In the genomic region with DNA sequence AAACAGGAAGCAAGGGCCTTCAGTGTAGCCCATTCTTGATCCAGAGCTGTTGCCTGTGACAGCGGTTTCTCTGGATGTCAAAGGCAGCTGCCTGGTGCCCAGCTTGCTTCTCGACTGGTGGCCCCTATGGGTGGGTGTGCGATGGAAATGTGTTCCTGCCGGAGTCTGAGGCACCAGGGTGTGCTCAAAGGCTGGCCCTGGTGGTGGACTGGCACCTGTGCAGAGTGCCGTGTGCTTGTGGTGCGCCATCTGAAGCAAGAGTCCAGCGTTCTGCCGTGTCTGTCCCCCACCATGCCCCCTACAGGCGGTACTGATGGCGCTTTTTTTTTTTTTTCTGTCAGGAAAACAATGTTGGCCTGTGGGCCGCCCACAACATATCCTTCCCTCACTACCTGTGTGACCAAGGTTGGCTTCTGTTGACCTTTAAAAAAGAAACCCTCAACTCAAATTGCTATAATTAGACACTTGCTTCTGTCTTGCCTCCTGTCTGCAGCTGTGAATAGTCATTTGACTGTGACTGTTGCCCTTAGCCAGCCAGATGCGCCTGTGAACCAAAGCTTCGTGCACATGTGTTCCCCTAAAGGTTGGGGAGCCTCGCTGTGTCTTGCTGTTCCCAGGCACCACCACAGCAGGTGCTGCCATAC, we compare ENCODE assay signal across 8 cellular contexts. TPM values are rescaled to one million over a fixed set of nuclear protein-coding genes. Genes with fewer than 3 reads are reported as not detected.
DNase-seq lines count a peak whose midpoint lies in the region; ATAC-seq and TF ChIP-seq lines count a peak whose summit lies in the region.

No MANE protein-coding gene starts in this region.

- H3K27me3 ChIP-seq in left ventricle myocardium inferior (ENCODE audit: low read depth) (no peaks in the 10 kb centered on the region), thymus (ENCODE audit: control insufficient read depth, insufficient read depth) (no peaks in the 10 kb centered on the region)
- H3K27me3 ChIP-seq in effector memory CD4-positive, alpha-beta T cell (replicated peaks; ENCODE audit: control insufficient read depth, insufficient read depth, low read length, poor library complexity, severe bottlenecking), result no peaks in the 10 kb centered on the region

- peaks cover 4% of the 10 kb centered on the region for H3K27me3 Mint-ChIP-seq in HFFc6 (ENCODE audit: insufficient read depth)

- no peaks in the 10 kb centered on the region for H3K9me3 Mint-ChIP-seq in HFFc6

- 23% methylated on average over 14 of the region's 14 CpGs for WGBS in thymus

- DNase-seq in DMS53 (lab: John Stamatoyannopoulos, UW), result peak; percentile 54
- no peak for DNase-seq in DMS53 treated with DMSO at 0.1 percent for 48 hours (lab: John Stamatoyannopoulos, UW; ENCODE audit: unreplicated experiment)
- DNase-seq in HFFc6, result peak; percentile 19
- peak; percentile 6 for DNase-seq in left ventricle myocardium inferior
- no peak for DNase-seq in effector memory CD4-positive, alpha-beta T cell

- H3K27ac ChIP-seq in VCaP (peak overlapping the region; percentile 38), left ventricle myocardium inferior (replicated peaks) (peak overlapping the region; percentile 36), thymus (ENCODE audit: low read depth) (peak overlapping the region; percentile 84)
- H3K27ac ChIP-seq in effector memory CD4-positive, alpha-beta T cell (ENCODE audit: insufficient read depth, low read length, poor library complexity, severe bottlenecking), result no peak overlapping the region

- H3K36me3 ChIP-seq in left ventricle myocardium inferior (peaks cover 90% of the 10 kb centered on the region), thymus (ENCODE audit: control insufficient read depth, insufficient read depth) (peaks cover 88% of the 10 kb centered on the region)
- peaks cover 80% of the 10 kb centered on the region for H3K36me3 ChIP-seq in effector memory CD4-positive, alpha-beta T cell (ENCODE audit: control insufficient read depth, insufficient read depth, low read length)

- peaks cover 5% of the 10 kb centered on the region for H3K4me1 Mint-ChIP-seq in HFFc6 (ENCODE audit: low read depth)

- TF ChIP-seq CTCF in HFFc6 (IDR thresholded peaks at IDR 0.05), result peak; percentile 77
- TF ChIP-seq CTCF in VCaP (conservative IDR thresholded peaks at IDR 0.05), result peak; percentile 65
- peak; percentile 42 for TF ChIP-seq CTCF in left ventricle myocardium inferior (IDR thresholded peaks at IDR 0.05; ENCODE audit: borderline replicate concordance)

- no peak overlapping the region for H3K4me3 Mint-ChIP-seq in HFFc6

- peaks cover 14% of the 10 kb centered on the region for H3K36me3 Mint-ChIP-seq in HFFc6 (ENCODE audit: low read depth)

- intact Hi-C loops in left ventricle myocardium inferior (cut with micrococcal nuclease), result no loop called here

- peak overlapping the region; percentile 36 for H3K27ac Mint-ChIP-seq in HFFc6

- H3K4me3 ChIP-seq in left ventricle myocardium inferior, result no peak overlapping the region
- no peak overlapping the region for H3K4me3 ChIP-seq in thymus (ENCODE audit: low read length)
- no peak overlapping the region for H3K4me3 ChIP-seq in effector memory CD4-positive, alpha-beta T cell (ENCODE audit: insufficient read depth, low read depth, low read length, poor library complexity, severe bottlenecking)

- H3K4me1 ChIP-seq in left ventricle myocardium inferior, result peaks cover 22% of the 10 kb centered on the region
- H3K4me1 ChIP-seq in thymus (ENCODE audit: control insufficient read depth, insufficient read depth, low read length), result peaks cover 36% of the 10 kb centered on the region
- peaks cover 4% of the 10 kb centered on the region for H3K4me1 ChIP-seq in effector memory CD4-positive, alpha-beta T cell (ENCODE audit: control insufficient read depth, insufficient read depth, low read length, poor library complexity, severe bottlenecking)

- no peak for ATAC-seq in GM19351 (IDR thresholded peaks at IDR 0.05; ENCODE audit: unreplicated experiment)

- H3K9me3 ChIP-seq in left ventricle myocardium inferior (replicated peaks) (no peaks in the 10 kb centered on the region), thymus (ENCODE audit: control insufficient read depth) (no peaks in the 10 kb centered on the region)
- no peaks in the 10 kb centered on the region for H3K9me3 ChIP-seq in effector memory CD4-positive, alpha-beta T cell (ENCODE audit: control insufficient read depth, low read length)

RNA-seq across cellular contexts. Expression of gene RANBP1, which starts 4.7 kb away (rescaled TPM):
- total RNA-seq in HFFc6 (2021; fragmentation: NEBNext Ultra II Directional; extraction: Animal tissue kit (Norgen Biotek cat#: 25700)), result 100 to 1,000 TPM; 177 to 231 (median 226) TPM
- total RNA-seq in left ventricle myocardium inferior, result 39.6 TPM
- 78.9 TPM for polyA plus RNA-seq in thymus

RNA-seq across cellular contexts. Expression of gene TRMT2A, which starts 5.9 kb away (rescaled TPM):
- 10 to 100 TPM; 31.1 to 44.9 (median 38.5) TPM for total RNA-seq in HFFc6 (2021; fragmentation: NEBNext Ultra II Directional; extraction: Animal tissue kit (Norgen Biotek cat#: 25700))
- total RNA-seq in left ventricle myocardium inferior, result 27.8 TPM
- polyA plus RNA-seq in thymus, result 92.4 TPM

RNA-seq across cellular contexts. Expression of gene ZDHHC8, which starts 20.4 kb away (rescaled TPM):
- 100 to 1,000 TPM in 3 of 6 experiments, 10 to 100 TPM in 3; 91.8 to 119 (median 99.1) TPM for total RNA-seq in HFFc6 (2021; fragmentation: NEBNext Ultra II Directional; extraction: Animal tissue kit (Norgen Biotek cat#: 25700))
- total RNA-seq in left ventricle myocardium inferior, result 42.4 TPM
- 35.1 TPM for polyA plus RNA-seq in thymus

RNA-seq across cellular contexts. Expression of gene DGCR8, which starts 31.1 kb away (rescaled TPM):
- total RNA-seq in HFFc6 (2021; fragmentation: NEBNext Ultra II Directional; extraction: Animal tissue kit (Norgen Biotek cat#: 25700)), result 10 to 100 TPM; 19.8 to 24.5 (median 22.0) TPM
- total RNA-seq in left ventricle myocardium inferior, result 16.8 TPM
- polyA plus RNA-seq in thymus, result 22.5 TPM

RNA-seq across cellular contexts. Expression of gene CCDC188, which starts 39.7 kb away (rescaled TPM):
- total RNA-seq in HFFc6 (2021; fragmentation: NEBNext Ultra II Directional; extraction: Animal tissue kit (Norgen Biotek cat#: 25700)), result 1 to 10 TPM in 4 of 6 experiments, under 1 TPM in 1, not detected in 1; 0.54 to 3.9 (median 2.8) TPM
- total RNA-seq in left ventricle myocardium inferior, result not detected
- 0.84 TPM for polyA plus RNA-seq in thymus

Comparison
In these comparisons a context has a peak if more than half of its experiments do, and no peak if none do; other contexts are left out.
1. DNase-seq: peak in DMS53 (single experiment), HFFc6 (single experiment) and left ventricle myocardium inferior (single experiment); none in DMS53 treated with DMSO at 0.1 percent for 48 hours (single experiment) and effector memory CD4-positive, alpha-beta T cell (0 of 3).
2. Peak in every context shown above with its lines, with median percentiles within 50 percentile points of each other: CTCF ChIP-seq.